In genomic region chr16:11312718-11313492, GRCh38 we compare ENCODE assay signal across 8 cellular contexts. TPM values are rescaled to one million over a fixed set of nuclear protein-coding genes. Genes with fewer than 3 reads are reported as not detected.
A peak's percentile ranks its signal among the peaks of the same experiment; 100 is the strongest.
DNase-seq lines count a peak whose midpoint lies in the region; ATAC-seq and TF ChIP-seq lines count a peak whose summit lies in the region.

No MANE protein-coding gene starts in this region.

- peak; percentile 7 for DNase-seq in activated effector memory CD4-positive, alpha-beta T cell treated with Interleukin-2 at 50 U/mL for 16 hours
- DNase-seq in activated effector memory CD4-positive, alpha-beta T cell treated with anti-CD3 and anti-CD28 coated beads, Interleukin-2, amount 50 U/mL, for 16 hours, result no peak
- no peak for DNase-seq in SK-N-SH
- DNase-seq in foreskin melanocyte, result peak; percentile 39
- DNase-seq in ureter (ENCODE audit: low spot score), result no peak

- H3K36me3 ChIP-seq in SK-N-SH (replicated peaks in 1 of 2; ENCODE audit: control insufficient read depth in 1 of 2, insufficient read depth in 2 of 2, low read length in 1 of 2), result no peaks in the 10 kb centered on the region
- no peaks in the 10 kb centered on the region for H3K36me3 ChIP-seq in thymus (ENCODE audit: control insufficient read depth, insufficient read depth)

- peak overlapping the region in 1 of 2 experiments; percentile 17; a peak in 1 of 4 replicates for H3K27ac ChIP-seq in SK-N-SH (ENCODE audit: low read depth in 2 of 2, low read length in 1 of 2)
- peak overlapping the region; percentile 25 for H3K27ac ChIP-seq in thymus (ENCODE audit: low read depth)

- TF ChIP-seq RAD21 in SK-N-SH (IDR thresholded peaks at IDR 0.05; ENCODE audit: low read length), result no peak

- no peak overlapping the region; the same call in 1 of the 2 replicates for H2AFZ ChIP-seq in SK-N-SH (ENCODE audit: low read depth)

- peaks cover 0 to 8% of the 10 kb centered on the region in 2 experiments; a peak in 1 of 4 replicates for H3K4me1 ChIP-seq in SK-N-SH (ENCODE audit: control insufficient read depth in 1 of 2, insufficient read depth in 2 of 2, low read depth in 1 of 2, low read length in 1 of 2)
- peaks cover 30% of the 10 kb centered on the region for H3K4me1 ChIP-seq in thymus (ENCODE audit: control insufficient read depth, insufficient read depth, low read length)

- H3K27me3 ChIP-seq in SK-N-SH (ENCODE audit: insufficient read depth) (no peaks in the 10 kb centered on the region), thymus (ENCODE audit: control insufficient read depth, insufficient read depth) (no peaks in the 10 kb centered on the region)

- H3K4me2 ChIP-seq in SK-N-SH, result peak overlapping the region; percentile 33; the same call in 1 of the 2 replicates

- CTCF ChIA-PET in SK-N-SH (lab: Yijun Ruan, JAX), result interaction anchor here (0.6 to 1.5 kb wide), 2 partner anchors 11 to 14 kb away, joined by 3 read pairs; no protein-coding TSS in a partner anchor

- 69% methylated on average over 8 of the region's 8 CpGs for WGBS in SK-N-SH (ENCODE audit: low lambda C conversion rate)
- WGBS in thymus, result 67% methylated on average over 8 of the region's 8 CpGs

- TF ChIP-seq CTCF in SK-N-SH (IDR thresholded peaks at IDR 0.05), result no peak

- H3K9ac ChIP-seq in SK-N-SH, result no peak overlapping the region

- H3K9me3 ChIP-seq in SK-N-SH (no peaks in the 10 kb centered on the region), thymus (ENCODE audit: control insufficient read depth) (no peaks in the 10 kb centered on the region)

- POLR2A ChIA-PET in SK-N-SH (lab: Yijun Ruan, JAX), result no interaction called here

- H3K79me2 ChIP-seq in SK-N-SH (ENCODE audit: insufficient read depth), result no peaks in the 10 kb centered on the region

- H4K20me1 ChIP-seq in SK-N-SH (ENCODE audit: insufficient read depth), result no peaks in the 10 kb centered on the region

- ATAC-seq in GM21529 (IDR thresholded peaks at IDR 0.05; ENCODE audit: unreplicated experiment) (no peak), HG02642 (IDR thresholded peaks at IDR 0.05; ENCODE audit: poor library complexity, unreplicated experiment) (no peak)

- H3K4me3 ChIP-seq in SK-N-SH (ENCODE audit: low read depth in 2 of 2, low read length in 1 of 2), result no peak overlapping the region
- H3K4me3 ChIP-seq in thymus (ENCODE audit: low read length), result no peak overlapping the region

- H3F3A ChIP-seq in SK-N-SH (replicated peaks; ENCODE audit: insufficient read depth), result no peaks in the 10 kb centered on the region

- no peaks in the 10 kb centered on the region for H3K9me2 ChIP-seq in SK-N-SH

- TF ChIP-seq EP300 in SK-N-SH (IDR thresholded peaks at IDR 0.05; ENCODE audit: borderline replicate concordance in 1 of 2, low read depth in 1 of 2, low read length in 1 of 2), result no peak

TF ChIP-seq in SK-N-SH, 30 proteins besides CTCF, POLR2A, EP300 and RAD21:
- TF ChIP-seq POLR2AphosphoS5 (IDR thresholded peaks at IDR 0.05; ENCODE audit: low read depth, low read length) (no peak), MAX (IDR thresholded peaks at IDR 0.05; ENCODE audit: low read depth) (0 out of 2 replicates have a peak, but pooled peaks have one; percentile 19), REST (IDR thresholded peaks at IDR 0.05; ENCODE audit: low read depth, low read length) (no peak), YY1 (IDR thresholded peaks at IDR 0.05; ENCODE audit: low read depth) (no peak), SIN3A (IDR thresholded peaks at IDR 0.05; ENCODE audit: borderline replicate concordance, low read depth, low read length) (no peak), USF1 (IDR thresholded peaks at IDR 0.05; ENCODE audit: borderline replicate concordance, low read depth) (0 out of 2 replicates have a peak, but pooled peaks have one; percentile 10), GABPA (IDR thresholded peaks at IDR 0.05; ENCODE audit: low read depth) (no peak), MEF2A (IDR thresholded peaks at IDR 0.05; ENCODE audit: borderline replicate concordance, low read depth) (no peak), PBX3 (IDR thresholded peaks at IDR 0.05) (no peak)
TF ChIP-seq in SK-N-SH: peak in this region for 2.

RNA-seq across cellular contexts. Expression of gene PRM1, which starts 31.8 kb away (rescaled TPM):
- not detected in 2 replicates for polyA plus RNA-seq in SK-N-SH (2012; rRNA removed)
- polyA plus RNA-seq in SK-N-SH (2012; cell fraction: cytosol; rRNA removed), result not detected in 2 replicates
- not detected in 2 replicates for polyA plus RNA-seq in SK-N-SH (2012; cell fraction: nucleus; rRNA removed)
- polyA plus RNA-seq in thymus, result 0.34 TPM
- not detected for total RNA-seq in ureter

RNA-seq across cellular contexts. Expression of gene RMI2, which starts 32.4 kb away (rescaled TPM):
- 5.6 and 8.5 TPM in 2 replicates for polyA plus RNA-seq in SK-N-SH (2012; rRNA removed)
- polyA plus RNA-seq in SK-N-SH (2012; cell fraction: cytosol; rRNA removed), result 11.5 and 13.0 TPM in 2 replicates
- 4.5 and 5.8 TPM in 2 replicates for polyA plus RNA-seq in SK-N-SH (2012; cell fraction: nucleus; rRNA removed)
- 15.6 TPM for polyA plus RNA-seq in thymus
- total RNA-seq in ureter, result 8.4 TPM

RNA-seq across cellular contexts. Expression of gene PRM2, which starts 36.6 kb away (rescaled TPM):
- polyA plus RNA-seq in SK-N-SH (2012; rRNA removed), result not detected in 2 replicates
- not detected in 2 replicates for polyA plus RNA-seq in SK-N-SH (2012; cell fraction: cytosol; rRNA removed)
- polyA plus RNA-seq in SK-N-SH (2012; cell fraction: nucleus; rRNA removed), result not detected in 2 replicates
- 5.2 TPM for polyA plus RNA-seq in thymus
- total RNA-seq in ureter, result not detected

RNA-seq across cellular contexts. Expression of gene PRM3, which starts 39.5 kb away (rescaled TPM):
- polyA plus RNA-seq in SK-N-SH (2012; rRNA removed), result not detected in 2 replicates
- not detected in 2 replicates for polyA plus RNA-seq in SK-N-SH (2012; cell fraction: cytosol; rRNA removed)
- polyA plus RNA-seq in SK-N-SH (2012; cell fraction: nucleus; rRNA removed), result not detected in 2 replicates
- polyA plus RNA-seq in thymus, result not detected
- not detected for total RNA-seq in ureter

RNA-seq across cellular contexts. Expression of gene TNP2, which starts 43.8 kb away (rescaled TPM):
- polyA plus RNA-seq in SK-N-SH (2012; rRNA removed), result not detected in 2 replicates
- not detected in 2 replicates for polyA plus RNA-seq in SK-N-SH (2012; cell fraction: cytosol; rRNA removed)
- not detected in 2 replicates for polyA plus RNA-seq in SK-N-SH (2012; cell fraction: nucleus; rRNA removed)
- polyA plus RNA-seq in thymus, result not detected
- total RNA-seq in ureter, result not detected

Comparison
In these comparisons a context has a peak if more than half of its experiments do, and no peak if none do; other contexts are left out.
1. DNase-seq: peak in activated effector memory CD4-positive, alpha-beta T cell treated with Interleukin-2 at 50 U/mL for 16 hours (single experiment) and foreskin melanocyte (single experiment); none in activated effector memory CD4-positive, alpha-beta T cell treated with anti-CD3 and anti-CD28 coated beads, Interleukin-2, amount 50 U/mL, for 16 hours (single experiment), SK-N-SH (single experiment) and ureter (single experiment).